ENCODE assay signal across 1 cellular context in the genomic region with DNA sequence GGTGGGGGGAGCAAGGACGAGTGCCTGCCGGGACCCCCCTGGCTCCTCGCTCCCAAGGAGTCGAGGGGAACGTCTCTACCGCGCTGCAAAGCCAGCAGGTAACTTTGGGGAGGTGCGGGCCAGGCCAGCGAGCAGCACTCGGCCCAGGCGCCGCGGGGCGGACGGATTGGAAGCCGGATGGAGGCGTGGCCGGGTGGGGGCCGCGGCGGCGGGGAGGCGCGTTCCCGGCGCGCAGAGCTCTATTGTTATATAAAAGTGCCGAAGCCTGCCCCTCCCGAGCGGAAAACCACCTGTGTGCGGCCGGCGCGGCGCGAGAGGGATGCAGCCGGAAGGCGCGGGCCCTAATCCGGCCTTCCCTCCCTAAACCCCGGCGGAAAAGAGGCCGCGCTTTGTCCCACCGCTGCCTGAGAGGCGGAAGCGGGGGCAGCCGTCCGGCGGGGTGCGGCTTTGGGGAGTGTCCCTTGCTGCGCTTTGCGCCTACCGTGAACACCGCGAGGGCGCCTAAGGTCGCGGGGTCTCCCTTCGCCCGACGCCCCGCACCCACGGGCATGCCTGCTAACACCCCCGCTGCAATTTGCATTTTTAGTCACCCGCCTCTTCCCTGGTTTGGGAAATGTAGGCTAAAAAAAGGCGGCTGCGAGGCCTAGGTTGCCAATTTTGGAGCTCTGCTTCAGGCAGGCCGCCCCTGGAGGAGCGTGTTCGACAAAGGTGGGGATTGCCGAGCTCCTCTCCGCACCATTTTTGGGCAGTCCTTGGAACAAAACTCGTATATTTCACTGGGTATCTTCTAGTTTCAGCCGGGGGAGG.
TF ChIP-seq lines count a peak whose summit lies in the region.

No MANE protein-coding gene starts in this region.

TF ChIP-seq in H1, 55 proteins besides CTCF, POLR2A, EP300 and RAD21 (continued from another document):
- no peak for TF ChIP-seq SIX5 (IDR thresholded peaks at IDR 0.05; ENCODE audit: low read depth, low read length)
- no peak for TF ChIP-seq JUND (IDR thresholded peaks at IDR 0.05; ENCODE audit: low read length)
- TF ChIP-seq POLR2AphosphoS5 (IDR thresholded peaks at IDR 0.05; ENCODE audit: low read depth, low read length): peak; percentile 70
- TF ChIP-seq, protein P1, sequence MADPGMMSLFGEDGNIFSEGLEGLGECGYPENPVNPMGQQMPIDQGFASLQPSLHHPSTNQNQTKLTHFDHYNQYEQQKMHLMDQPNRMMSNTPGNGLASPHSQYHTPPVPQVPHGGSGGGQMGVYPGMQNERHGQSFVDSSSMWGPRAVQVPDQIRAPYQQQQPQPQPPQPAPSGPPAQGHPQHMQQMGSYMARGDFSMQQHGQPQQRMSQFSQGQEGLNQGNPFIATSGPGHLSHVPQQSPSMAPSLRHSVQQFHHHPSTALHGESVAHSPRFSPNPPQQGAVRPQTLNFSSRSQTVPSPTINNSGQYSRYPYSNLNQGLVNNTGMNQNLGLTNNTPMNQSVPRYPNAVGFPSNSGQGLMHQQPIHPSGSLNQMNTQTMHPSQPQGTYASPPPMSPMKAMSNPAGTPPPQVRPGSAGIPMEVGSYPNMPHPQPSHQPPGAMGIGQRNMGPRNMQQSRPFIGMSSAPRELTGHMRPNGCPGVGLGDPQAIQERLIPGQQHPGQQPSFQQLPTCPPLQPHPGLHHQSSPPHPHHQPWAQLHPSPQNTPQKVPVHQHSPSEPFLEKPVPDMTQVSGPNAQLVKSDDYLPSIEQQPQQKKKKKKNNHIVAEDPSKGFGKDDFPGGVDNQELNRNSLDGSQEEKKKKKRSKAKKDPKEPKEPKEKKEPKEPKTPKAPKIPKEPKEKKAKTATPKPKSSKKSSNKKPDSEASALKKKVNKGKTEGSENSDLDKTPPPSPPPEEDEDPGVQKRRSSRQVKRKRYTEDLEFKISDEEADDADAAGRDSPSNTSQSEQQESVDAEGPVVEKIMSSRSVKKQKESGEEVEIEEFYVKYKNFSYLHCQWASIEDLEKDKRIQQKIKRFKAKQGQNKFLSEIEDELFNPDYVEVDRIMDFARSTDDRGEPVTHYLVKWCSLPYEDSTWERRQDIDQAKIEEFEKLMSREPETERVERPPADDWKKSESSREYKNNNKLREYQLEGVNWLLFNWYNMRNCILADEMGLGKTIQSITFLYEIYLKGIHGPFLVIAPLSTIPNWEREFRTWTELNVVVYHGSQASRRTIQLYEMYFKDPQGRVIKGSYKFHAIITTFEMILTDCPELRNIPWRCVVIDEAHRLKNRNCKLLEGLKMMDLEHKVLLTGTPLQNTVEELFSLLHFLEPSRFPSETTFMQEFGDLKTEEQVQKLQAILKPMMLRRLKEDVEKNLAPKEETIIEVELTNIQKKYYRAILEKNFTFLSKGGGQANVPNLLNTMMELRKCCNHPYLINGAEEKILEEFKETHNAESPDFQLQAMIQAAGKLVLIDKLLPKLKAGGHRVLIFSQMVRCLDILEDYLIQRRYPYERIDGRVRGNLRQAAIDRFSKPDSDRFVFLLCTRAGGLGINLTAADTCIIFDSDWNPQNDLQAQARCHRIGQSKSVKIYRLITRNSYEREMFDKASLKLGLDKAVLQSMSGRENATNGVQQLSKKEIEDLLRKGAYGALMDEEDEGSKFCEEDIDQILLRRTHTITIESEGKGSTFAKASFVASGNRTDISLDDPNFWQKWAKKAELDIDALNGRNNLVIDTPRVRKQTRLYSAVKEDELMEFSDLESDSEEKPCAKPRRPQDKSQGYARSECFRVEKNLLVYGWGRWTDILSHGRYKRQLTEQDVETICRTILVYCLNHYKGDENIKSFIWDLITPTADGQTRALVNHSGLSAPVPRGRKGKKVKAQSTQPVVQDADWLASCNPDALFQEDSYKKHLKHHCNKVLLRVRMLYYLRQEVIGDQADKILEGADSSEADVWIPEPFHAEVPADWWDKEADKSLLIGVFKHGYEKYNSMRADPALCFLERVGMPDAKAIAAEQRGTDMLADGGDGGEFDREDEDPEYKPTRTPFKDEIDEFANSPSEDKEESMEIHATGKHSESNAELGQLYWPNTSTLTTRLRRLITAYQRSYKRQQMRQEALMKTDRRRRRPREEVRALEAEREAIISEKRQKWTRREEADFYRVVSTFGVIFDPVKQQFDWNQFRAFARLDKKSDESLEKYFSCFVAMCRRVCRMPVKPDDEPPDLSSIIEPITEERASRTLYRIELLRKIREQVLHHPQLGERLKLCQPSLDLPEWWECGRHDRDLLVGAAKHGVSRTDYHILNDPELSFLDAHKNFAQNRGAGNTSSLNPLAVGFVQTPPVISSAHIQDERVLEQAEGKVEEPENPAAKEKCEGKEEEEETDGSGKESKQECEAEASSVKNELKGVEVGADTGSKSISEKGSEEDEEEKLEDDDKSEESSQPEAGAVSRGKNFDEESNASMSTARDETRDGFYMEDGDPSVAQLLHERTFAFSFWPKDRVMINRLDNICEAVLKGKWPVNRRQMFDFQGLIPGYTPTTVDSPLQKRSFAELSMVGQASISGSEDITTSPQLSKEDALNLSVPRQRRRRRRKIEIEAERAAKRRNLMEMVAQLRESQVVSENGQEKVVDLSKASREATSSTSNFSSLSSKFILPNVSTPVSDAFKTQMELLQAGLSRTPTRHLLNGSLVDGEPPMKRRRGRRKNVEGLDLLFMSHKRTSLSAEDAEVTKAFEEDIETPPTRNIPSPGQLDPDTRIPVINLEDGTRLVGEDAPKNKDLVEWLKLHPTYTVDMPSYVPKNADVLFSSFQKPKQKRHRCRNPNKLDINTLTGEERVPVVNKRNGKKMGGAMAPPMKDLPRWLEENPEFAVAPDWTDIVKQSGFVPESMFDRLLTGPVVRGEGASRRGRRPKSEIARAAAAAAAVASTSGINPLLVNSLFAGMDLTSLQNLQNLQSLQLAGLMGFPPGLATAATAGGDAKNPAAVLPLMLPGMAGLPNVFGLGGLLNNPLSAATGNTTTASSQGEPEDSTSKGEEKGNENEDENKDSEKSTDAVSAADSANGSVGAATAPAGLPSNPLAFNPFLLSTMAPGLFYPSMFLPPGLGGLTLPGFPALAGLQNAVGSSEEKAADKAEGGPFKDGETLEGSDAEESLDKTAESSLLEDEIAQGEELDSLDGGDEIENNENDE (IDR thresholded peaks at IDR 0.05; ENCODE audit: insufficient replicate concordance, low read length): no peak
- TF ChIP-seq CEBPB (IDR thresholded peaks at IDR 0.05; ENCODE audit: low read depth, low read length): no peak
- no peak for TF ChIP-seq SP1 (IDR thresholded peaks at IDR 0.05; ENCODE audit: low read depth, low read length)
- TF ChIP-seq POU5F1 (IDR thresholded peaks at IDR 0.05; ENCODE audit: low read depth, low read length): no peak
- TF ChIP-seq BACH1 (IDR thresholded peaks at IDR 0.05; ENCODE audit: low read length): no peak
- no peak for TF ChIP-seq RXRA (IDR thresholded peaks at IDR 0.05; ENCODE audit: insufficient read depth, low read depth, low read length)
- no peak for TF ChIP-seq NRF1 (IDR thresholded peaks at IDR 0.05; ENCODE audit: low read depth, low read length)
- peak; percentile 42 for TF ChIP-seq CHD2 (IDR thresholded peaks at IDR 0.05; ENCODE audit: low read length)
- TF ChIP-seq, protein P2, sequence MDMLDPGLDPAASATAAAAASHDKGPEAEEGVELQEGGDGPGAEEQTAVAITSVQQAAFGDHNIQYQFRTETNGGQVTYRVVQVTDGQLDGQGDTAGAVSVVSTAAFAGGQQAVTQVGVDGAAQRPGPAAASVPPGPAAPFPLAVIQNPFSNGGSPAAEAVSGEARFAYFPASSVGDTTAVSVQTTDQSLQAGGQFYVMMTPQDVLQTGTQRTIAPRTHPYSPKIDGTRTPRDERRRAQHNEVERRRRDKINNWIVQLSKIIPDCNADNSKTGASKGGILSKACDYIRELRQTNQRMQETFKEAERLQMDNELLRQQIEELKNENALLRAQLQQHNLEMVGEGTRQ (IDR thresholded peaks at IDR 0.05; ENCODE audit: low read length): no peak
- no peak for TF ChIP-seq HDAC6 (IDR thresholded peaks at IDR 0.05; ENCODE audit: low read depth, low read length)
- no peak for TF ChIP-seq SIRT6 (IDR thresholded peaks at IDR 0.05; ENCODE audit: low read length)
- TF ChIP-seq PHF8 (conservative IDR thresholded peaks at IDR 0.05; ENCODE audit: low read depth, low read length): 0 out of 2 replicates have a peak, but pooled peaks have one; percentile 43
- TF ChIP-seq TBP (IDR thresholded peaks at IDR 0.05; ENCODE audit: low read depth, low read length): peak; percentile 41; the same call in 1 of the 2 replicates
- no peak for TF ChIP-seq BCL11A (IDR thresholded peaks at IDR 0.05; ENCODE audit: low read depth in 2 of 2, low read length in 2 of 2)
- no peak for TF ChIP-seq NANOG (IDR thresholded peaks at IDR 0.05; ENCODE audit: insufficient read depth, low read depth, low read length, poor library complexity, severe bottlenecking)
- no peak for TF ChIP-seq CBX5 (IDR thresholded peaks at IDR 0.05; ENCODE audit: low read depth, low read length)
- peak; percentile 20; the same call in 1 of the 2 replicates for TF ChIP-seq SP4 (IDR thresholded peaks at IDR 0.05; ENCODE audit: low read length)
- no peak for TF ChIP-seq ZNF274 (IDR thresholded peaks at IDR 0.05; ENCODE audit: borderline replicate concordance, extremely low read depth, low read length)
- TF ChIP-seq KDM1A (IDR thresholded peaks at IDR 0.05; ENCODE audit: borderline replicate concordance, low read length): peak; percentile 26; the same call in 1 of the 2 replicates
- peak in 1 of 2 experiments; percentile 61; a peak in 1 of 4 replicates for TF ChIP-seq SIN3A (conservative IDR thresholded peaks at IDR 0.05 in 1 of 2, IDR thresholded peaks at IDR 0.05 in 1 of 2; ENCODE audit: low read depth in 1 of 2, low read length in 2 of 2)
- TF ChIP-seq EZH2 (IDR thresholded peaks at IDR 0.05; ENCODE audit: low read depth, low read length, severe bottlenecking): no peak
- peak; percentile 43; the same call in 1 of the 2 replicates for TF ChIP-seq TAF1 (IDR thresholded peaks at IDR 0.05; ENCODE audit: low read depth, low read length)
- no peak for TF ChIP-seq SRF (IDR thresholded peaks at IDR 0.05; ENCODE audit: low read depth, low read length)
- TF ChIP-seq, protein P3, sequence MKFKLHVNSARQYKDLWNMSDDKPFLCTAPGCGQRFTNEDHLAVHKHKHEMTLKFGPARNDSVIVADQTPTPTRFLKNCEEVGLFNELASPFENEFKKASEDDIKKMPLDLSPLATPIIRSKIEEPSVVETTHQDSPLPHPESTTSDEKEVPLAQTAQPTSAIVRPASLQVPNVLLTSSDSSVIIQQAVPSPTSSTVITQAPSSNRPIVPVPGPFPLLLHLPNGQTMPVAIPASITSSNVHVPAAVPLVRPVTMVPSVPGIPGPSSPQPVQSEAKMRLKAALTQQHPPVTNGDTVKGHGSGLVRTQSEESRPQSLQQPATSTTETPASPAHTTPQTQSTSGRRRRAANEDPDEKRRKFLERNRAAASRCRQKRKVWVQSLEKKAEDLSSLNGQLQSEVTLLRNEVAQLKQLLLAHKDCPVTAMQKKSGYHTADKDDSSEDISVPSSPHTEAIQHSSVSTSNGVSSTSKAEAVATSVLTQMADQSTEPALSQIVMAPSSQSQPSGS (IDR thresholded peaks at IDR 0.05; ENCODE audit: low read length): no peak
- peak; percentile 38; the same call in 1 of the 2 replicates for TF ChIP-seq RBBP5 (IDR thresholded peaks at IDR 0.05; ENCODE audit: borderline replicate concordance, low read depth, low read length)
- TF ChIP-seq SP2 (IDR thresholded peaks at IDR 0.05; ENCODE audit: low read length): no peak
- TF ChIP-seq CREB1 (IDR thresholded peaks at IDR 0.05): no peak
- 0 out of 4 replicates have a peak, but pooled peaks of 1 of the 2 experiments have one; percentile 38 for TF ChIP-seq HDAC2 (IDR thresholded peaks at IDR 0.05; ENCODE audit: borderline replicate concordance in 1 of 2, low read depth in 2 of 2, low read length in 2 of 2)
- no peak for TF ChIP-seq TAF7 (optimal IDR thresholded peaks at IDR 0.05; ENCODE audit: borderline replicate concordance, low read depth, low read length)
- TF ChIP-seq KDM5A (IDR thresholded peaks at IDR 0.05; ENCODE audit: low read length): no peak
- TF ChIP-seq, protein P4, sequence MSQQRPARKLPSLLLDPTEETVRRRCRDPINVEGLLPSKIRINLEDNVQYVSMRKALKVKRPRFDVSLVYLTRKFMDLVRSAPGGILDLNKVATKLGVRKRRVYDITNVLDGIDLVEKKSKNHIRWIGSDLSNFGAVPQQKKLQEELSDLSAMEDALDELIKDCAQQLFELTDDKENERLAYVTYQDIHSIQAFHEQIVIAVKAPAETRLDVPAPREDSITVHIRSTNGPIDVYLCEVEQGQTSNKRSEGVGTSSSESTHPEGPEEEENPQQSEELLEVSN (IDR thresholded peaks at IDR 0.05): peak; percentile 33
- no peak for TF ChIP-seq CHD1 (IDR thresholded peaks at IDR 0.05; ENCODE audit: low read depth, low read length)
- no peak for TF ChIP-seq JUN (IDR thresholded peaks at IDR 0.05; ENCODE audit: low read depth, low read length)
- TF ChIP-seq TEAD4 (IDR thresholded peaks at IDR 0.05; ENCODE audit: low read depth, low read length): peak; percentile 1; the same call in 1 of the 2 replicates
- peak; percentile 91; the same call in 1 of the 2 replicates for TF ChIP-seq TCF12 (IDR thresholded peaks at IDR 0.05; ENCODE audit: low read depth, low read length)
- peak; percentile 90; the same call in 1 of the 2 replicates for TF ChIP-seq EGR1 (IDR thresholded peaks at IDR 0.05; ENCODE audit: borderline replicate concordance, low read depth, low read length)
- peak; percentile 73 for TF ChIP-seq ASH2L (IDR thresholded peaks at IDR 0.05; ENCODE audit: low read length)
- TF ChIP-seq, protein P5, sequence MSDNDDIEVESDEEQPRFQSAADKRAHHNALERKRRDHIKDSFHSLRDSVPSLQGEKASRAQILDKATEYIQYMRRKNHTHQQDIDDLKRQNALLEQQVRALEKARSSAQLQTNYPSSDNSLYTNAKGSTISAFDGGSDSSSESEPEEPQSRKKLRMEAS (IDR thresholded peaks at IDR 0.05): peak; percentile 66
- TF ChIP-seq CTBP2 (IDR thresholded peaks at IDR 0.05; ENCODE audit: borderline replicate concordance, insufficient read depth, insufficient read length, low read length): no peak
- peak; percentile 43 for TF ChIP-seq SUZ12 (IDR thresholded peaks at IDR 0.05; ENCODE audit: low read length)
- TF ChIP-seq RNF2 (IDR thresholded peaks at IDR 0.05; ENCODE audit: borderline replicate concordance, low read depth, low read length, missing control alignments, poor library complexity, severe bottlenecking): peak; percentile 25
- TF ChIP-seq BRCA1 (IDR thresholded peaks at IDR 0.05; ENCODE audit: low read depth, low read length): no peak
- no peak for TF ChIP-seq YY1 (IDR thresholded peaks at IDR 0.05; ENCODE audit: low read depth, low read length)
